ENCODE assay signal across 14 cellular contexts in the genomic region with DNA sequence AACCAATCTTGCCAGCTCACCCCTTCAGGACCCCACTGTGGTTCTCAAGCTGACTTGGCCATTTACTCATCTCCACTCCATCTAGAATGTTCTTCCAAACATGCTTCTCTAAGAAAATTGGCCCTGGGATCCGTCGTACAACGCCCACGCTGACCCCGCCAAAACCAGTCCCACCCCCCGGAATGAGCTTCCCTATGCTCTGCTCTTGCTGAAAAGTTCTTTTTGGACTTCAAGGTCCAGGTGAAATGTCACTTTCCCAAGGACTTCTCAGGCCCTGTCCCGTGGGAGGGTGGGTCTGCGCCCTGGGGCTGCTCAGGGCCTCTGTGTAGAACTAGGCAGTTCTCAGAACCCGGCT.
"Had no signal": no experiment of that assay in that cellular context is flagged by ENCODE, and none has a peak within 500 bp of the region (broad histone marks: within the 10 kb centered on the region; RNA-seq: fewer than 3 reads in every experiment).

No MANE protein-coding gene starts in this region.

- H3K4me1 ChIP-seq: vagina had no signal

- H3K36me3 ChIP-seq: gastroesophageal sphincter, heart right ventricle, tibial nerve, vagina had no signal

- ATAC-seq: left lobe of liver; stimulated activated memory B cell treated with anti-CD40 and anti-IgM and Interleukin-4, amounts not matched to agents 10 μg/mL and 1 μg/mL and 100 μg/mL, for 72 hours had no signal

- H3K9me3 ChIP-seq: gastroesophageal sphincter, heart right ventricle, tibial nerve, vagina had no signal

- DNase-seq: activated CD4-positive, alpha-beta T cell treated with anti-CD3 and anti-CD28 coated beads, Interleukin-2, amount 10 ng/mL, durations not matched to agents 7 days and 5 days; activated CD4-positive, CD25-positive, alpha-beta regulatory T cell; activated gamma-delta T cell treated with Interleukin-2 at 50 U/mL for 16 hours; cerebellar nuclear complex; dermis blood vessel endothelial cell; heart right ventricle; retina; stimulated activated CD4-positive, alpha-beta T cell treated with anti-CD3 and anti-CD28 coated beads, Interleukin-2, amount 100 ng/mL, for 48 hours; T-helper 17 cell had no signal

- H3K27me3 ChIP-seq: gastroesophageal sphincter, heart right ventricle, tibial nerve, vagina had no signal

- H3K27ac ChIP-seq: gastroesophageal sphincter, tibial nerve, vagina had no signal

- H3K4me3 ChIP-seq: gastroesophageal sphincter, heart right ventricle, tibial nerve, vagina had no signal
